Comparison of ENCODE assay signal across 1 cellular context in genomic region chr1:26275580-26276431, GRCh38.
A peak's percentile ranks its signal among the peaks of the same experiment; 100 is the strongest.
TF ChIP-seq lines count a peak whose summit lies in the region.

No MANE protein-coding gene starts in this region.

TF ChIP-seq in K562, 482 proteins besides CTCF, POLR2A, EP300 and RAD21 (continued from another document):
- TF ChIP-seq AFF1 (IDR thresholded peaks at IDR 0.05; ENCODE audit: low read depth in 1 of 2, partially characterized antibody in 2 of 2) (no peak), POLR2AphosphoS5 (IDR thresholded peaks at IDR 0.05; ENCODE audit: control insufficient read depth, insufficient read depth, low read depth, low read length) (0 out of 2 replicates have a peak, but pooled peaks have one; percentile 30), VEZF1 (CRISPR knock-in tag; IDR thresholded peaks at IDR 0.05) (peak; percentile 62), DNMT1 (IDR thresholded peaks at IDR 0.05) (no peak), IRF1 (CRISPR knock-in tag; IDR thresholded peaks at IDR 0.05; ENCODE audit: borderline replicate concordance) (no peak), CBFA2T3 (IDR thresholded peaks at IDR 0.05) (peak; percentile 66; the same call in 1 of the 2 replicates), ELF1 (tag; IDR thresholded peaks at IDR 0.05) (peak; percentile 53; the same call in 1 of the 2 replicates), ZSCAN29 (IDR thresholded peaks at IDR 0.05) (no peak), E2F5 (CRISPR knock-in tag; IDR thresholded peaks at IDR 0.05) (no peak), ARNT (IDR thresholded peaks at IDR 0.05) (peak in 1 of 2 experiments; percentile 17; a peak in 3 of 4 replicates), HNRNPLL (IDR thresholded peaks at IDR 0.05; ENCODE audit: low read depth, low read length, poor library complexity, severe bottlenecking) (no peak), ZNF212 (CRISPR knock-in tag; IDR thresholded peaks at IDR 0.05) (no peak), ZNF165 (CRISPR knock-in tag; IDR thresholded peaks at IDR 0.05; ENCODE audit: borderline replicate concordance) (no peak), EHMT2 (IDR thresholded peaks at IDR 0.05) (no peak), DMBX1 (CRISPR knock-in tag; IDR thresholded peaks at IDR 0.05; ENCODE audit: borderline replicate concordance) (no peak), ZNF384 (IDR thresholded peaks at IDR 0.05; ENCODE audit: low read depth, low read length) (no peak), CHAMP1 (IDR thresholded peaks at IDR 0.05) (no peak), CLOCK (CRISPR knock-in tag; IDR thresholded peaks at IDR 0.05; ENCODE audit: borderline replicate concordance) (no peak), RFX1 (IDR thresholded peaks at IDR 0.05) (no peak), NEUROD1 (IDR thresholded peaks at IDR 0.05; ENCODE audit: borderline replicate concordance, low read depth, low read length, partially characterized antibody) (peak; percentile 40), SMARCB1 (IDR thresholded peaks at IDR 0.05; ENCODE audit: insufficient read length, low read depth) (peak; percentile 35), THAP12 (CRISPR knock-in tag; IDR thresholded peaks at IDR 0.05) (no peak), ETV5 (CRISPR knock-in tag; IDR thresholded peaks at IDR 0.05; ENCODE audit: low read depth) (no peak), L3MBTL2 (IDR thresholded peaks at IDR 0.05) (peak; percentile 89), XRCC4 (IDR thresholded peaks at IDR 0.05; ENCODE audit: extremely low read depth, insufficient read depth, insufficient read length) (no peak), GTF2F1 (IDR thresholded peaks at IDR 0.05; ENCODE audit: low read depth, low read length) (no peak), SPI1 (IDR thresholded peaks at IDR 0.05; ENCODE audit: borderline replicate concordance, low read depth, low read length) (peak; percentile 49; the same call in 1 of the 2 replicates), ARHGAP35 (IDR thresholded peaks at IDR 0.05; ENCODE audit: partially characterized antibody) (no peak), KLF13 (tag; IDR thresholded peaks at IDR 0.05; ENCODE audit: borderline replicate concordance, low read depth) (0 out of 2 replicates have a peak, but pooled peaks have one; percentile 36), MAZ (CRISPR knock-in tag; conservative IDR thresholded peaks at IDR 0.05 in 1 of 2, IDR thresholded peaks at IDR 0.05 in 1 of 2) (no peak; a peak in 1 of 4 replicates), ZNF175 (CRISPR knock-in tag; IDR thresholded peaks at IDR 0.05; ENCODE audit: low read depth) (peak; percentile 51; the same call in 1 of the 2 replicates), FOXJ2 (tag; IDR thresholded peaks at IDR 0.05) (no peak; the same call in 1 of the 2 replicates), SOX6 (IDR thresholded peaks at IDR 0.05) (peak; percentile 52), DACH1 (IDR thresholded peaks at IDR 0.05; ENCODE audit: partially characterized antibody) (no peak), RBM34 (IDR thresholded peaks at IDR 0.05; ENCODE audit: borderline replicate concordance, insufficient read depth, low read length) (no peak), MIER1 (IDR thresholded peaks at IDR 0.05; ENCODE audit: low read depth) (no peak), PRMT5 (CRISPR knock-in tag; IDR thresholded peaks at IDR 0.05) (no peak), ZFPM2 (CRISPR knock-in tag; IDR thresholded peaks at IDR 0.05) (no peak), PYGO2 (tag; IDR thresholded peaks at IDR 0.05) (no peak), E4F1 (CRISPR knock-in tag; IDR thresholded peaks at IDR 0.05; ENCODE audit: borderline replicate concordance) (no peak), ZC3H8 (IDR thresholded peaks at IDR 0.05) (no peak)
